ENCODE assay signal across 1 cellular context in the genomic region with DNA sequence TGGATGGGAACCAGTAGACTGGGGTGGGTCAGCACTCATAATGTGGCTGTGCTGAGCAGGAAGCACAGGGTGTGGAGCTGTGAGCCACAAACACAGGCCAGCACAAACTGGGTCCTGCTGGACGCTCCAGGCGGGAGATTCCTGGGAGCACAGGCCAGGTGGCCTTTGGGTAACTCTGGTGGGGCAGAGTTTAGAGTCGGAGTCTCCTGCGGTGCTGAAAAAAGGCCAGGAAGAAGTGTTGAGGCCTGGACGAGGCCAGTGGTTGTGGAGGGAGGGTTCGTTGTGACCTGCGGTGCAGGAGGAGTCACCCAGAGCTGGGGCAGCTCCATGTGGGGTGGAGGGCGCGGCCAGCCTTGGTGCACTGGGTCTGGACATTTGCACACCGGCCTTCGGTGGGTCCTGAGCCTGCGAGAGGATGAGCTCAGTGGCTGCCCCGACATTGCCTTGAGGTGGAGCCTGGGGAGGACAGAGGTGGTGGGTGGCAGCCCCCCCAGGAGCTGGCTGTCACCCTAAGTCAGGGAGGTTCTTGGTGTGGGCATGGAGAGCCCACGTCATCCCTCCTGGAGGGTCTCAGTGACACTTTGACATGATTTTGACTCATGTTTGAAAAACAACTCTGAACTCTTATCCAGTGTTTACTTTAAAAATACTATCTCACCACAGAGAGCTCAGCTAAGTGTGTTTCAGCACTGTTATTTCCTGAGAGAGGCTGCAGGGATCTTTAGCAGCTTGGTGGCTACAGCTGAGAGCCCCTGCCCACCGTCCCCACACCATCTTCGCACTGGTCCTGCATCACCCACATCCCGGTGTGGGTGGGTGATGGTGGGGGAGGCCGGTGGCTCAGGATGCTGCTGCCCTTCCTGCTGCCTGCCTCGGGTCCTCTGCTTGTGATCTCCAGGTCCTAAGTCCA.
TF ChIP-seq lines count a peak whose summit lies in the region.

No MANE protein-coding gene starts in this region.

TF ChIP-seq in WTC11, 78 proteins besides CTCF, POLR2A, EP300 and RAD21 (continued from another document):
- TF ChIP-seq, protein P1, sequence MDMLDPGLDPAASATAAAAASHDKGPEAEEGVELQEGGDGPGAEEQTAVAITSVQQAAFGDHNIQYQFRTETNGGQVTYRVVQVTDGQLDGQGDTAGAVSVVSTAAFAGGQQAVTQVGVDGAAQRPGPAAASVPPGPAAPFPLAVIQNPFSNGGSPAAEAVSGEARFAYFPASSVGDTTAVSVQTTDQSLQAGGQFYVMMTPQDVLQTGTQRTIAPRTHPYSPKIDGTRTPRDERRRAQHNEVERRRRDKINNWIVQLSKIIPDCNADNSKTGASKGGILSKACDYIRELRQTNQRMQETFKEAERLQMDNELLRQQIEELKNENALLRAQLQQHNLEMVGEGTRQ (CRISPR knock-in tag; IDR thresholded peaks at IDR 0.05), result no peak
- TF ChIP-seq PRRX2 (CRISPR knock-in tag; IDR thresholded peaks at IDR 0.05) (no peak), ZNF423 (CRISPR knock-in tag; IDR thresholded peaks at IDR 0.05) (no peak), ETV6 (CRISPR knock-in tag; IDR thresholded peaks at IDR 0.05) (no peak), SMAD4 (CRISPR knock-in tag; IDR thresholded peaks at IDR 0.05) (no peak), NFE2L1 (CRISPR knock-in tag; IDR thresholded peaks at IDR 0.05) (no peak), ZNF671 (CRISPR knock-in tag; IDR thresholded peaks at IDR 0.05) (no peak)
- TF ChIP-seq, protein P2, sequence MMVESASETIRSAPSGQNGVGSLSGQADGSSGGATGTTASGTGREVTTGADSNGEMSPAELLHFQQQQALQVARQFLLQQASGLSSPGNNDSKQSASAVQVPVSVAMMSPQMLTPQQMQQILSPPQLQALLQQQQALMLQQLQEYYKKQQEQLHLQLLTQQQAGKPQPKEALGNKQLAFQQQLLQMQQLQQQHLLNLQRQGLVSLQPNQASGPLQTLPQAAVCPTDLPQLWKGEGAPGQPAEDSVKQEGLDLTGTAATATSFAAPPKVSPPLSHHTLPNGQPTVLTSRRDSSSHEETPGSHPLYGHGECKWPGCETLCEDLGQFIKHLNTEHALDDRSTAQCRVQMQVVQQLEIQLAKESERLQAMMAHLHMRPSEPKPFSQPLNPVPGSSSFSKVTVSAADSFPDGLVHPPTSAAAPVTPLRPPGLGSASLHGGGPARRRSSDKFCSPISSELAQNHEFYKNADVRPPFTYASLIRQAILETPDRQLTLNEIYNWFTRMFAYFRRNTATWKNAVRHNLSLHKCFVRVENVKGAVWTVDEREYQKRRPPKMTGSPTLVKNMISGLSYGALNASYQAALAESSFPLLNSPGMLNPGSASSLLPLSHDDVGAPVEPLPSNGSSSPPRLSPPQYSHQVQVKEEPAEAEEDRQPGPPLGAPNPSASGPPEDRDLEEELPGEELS (CRISPR knock-in tag; IDR thresholded peaks at IDR 0.05), result no peak
- TF ChIP-seq, protein P3, sequence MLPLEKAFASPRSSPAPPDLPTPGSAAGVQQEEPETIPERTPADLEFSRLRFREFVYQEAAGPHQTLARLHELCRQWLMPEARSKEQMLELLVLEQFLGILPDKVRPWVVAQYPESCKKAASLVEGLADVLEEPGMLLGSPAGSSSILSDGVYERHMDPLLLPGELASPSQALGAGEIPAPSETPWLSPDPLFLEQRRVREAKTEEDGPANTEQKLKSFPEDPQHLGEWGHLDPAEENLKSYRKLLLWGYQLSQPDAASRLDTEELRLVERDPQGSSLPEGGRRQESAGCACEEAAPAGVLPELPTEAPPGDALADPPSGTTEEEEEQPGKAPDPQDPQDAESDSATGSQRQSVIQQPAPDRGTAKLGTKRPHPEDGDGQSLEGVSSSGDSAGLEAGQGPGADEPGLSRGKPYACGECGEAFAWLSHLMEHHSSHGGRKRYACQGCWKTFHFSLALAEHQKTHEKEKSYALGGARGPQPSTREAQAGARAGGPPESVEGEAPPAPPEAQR (CRISPR knock-in tag; IDR thresholded peaks at IDR 0.05), result no peak
- TF ChIP-seq, protein P4, sequence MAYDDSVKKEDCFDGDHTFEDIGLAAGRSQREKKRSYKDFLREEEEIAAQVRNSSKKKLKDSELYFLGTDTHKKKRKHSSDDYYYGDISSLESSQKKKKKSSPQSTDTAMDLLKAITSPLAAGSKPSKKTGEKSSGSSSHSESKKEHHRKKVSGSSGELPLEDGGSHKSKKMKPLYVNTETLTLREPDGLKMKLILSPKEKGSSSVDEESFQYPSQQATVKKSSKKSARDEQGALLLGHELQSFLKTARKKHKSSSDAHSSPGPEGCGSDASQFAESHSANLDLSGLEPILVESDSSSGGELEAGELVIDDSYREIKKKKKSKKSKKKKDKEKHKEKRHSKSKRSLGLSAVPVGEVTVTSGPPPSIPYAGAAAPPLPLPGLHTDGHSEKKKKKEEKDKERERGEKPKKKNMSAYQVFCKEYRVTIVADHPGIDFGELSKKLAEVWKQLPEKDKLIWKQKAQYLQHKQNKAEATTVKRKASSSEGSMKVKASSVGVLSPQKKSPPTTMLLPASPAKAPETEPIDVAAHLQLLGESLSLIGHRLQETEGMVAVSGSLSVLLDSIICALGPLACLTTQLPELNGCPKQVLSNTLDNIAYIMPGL (CRISPR knock-in tag; IDR thresholded peaks at IDR 0.05), result no peak
- TF ChIP-seq, protein P5, sequence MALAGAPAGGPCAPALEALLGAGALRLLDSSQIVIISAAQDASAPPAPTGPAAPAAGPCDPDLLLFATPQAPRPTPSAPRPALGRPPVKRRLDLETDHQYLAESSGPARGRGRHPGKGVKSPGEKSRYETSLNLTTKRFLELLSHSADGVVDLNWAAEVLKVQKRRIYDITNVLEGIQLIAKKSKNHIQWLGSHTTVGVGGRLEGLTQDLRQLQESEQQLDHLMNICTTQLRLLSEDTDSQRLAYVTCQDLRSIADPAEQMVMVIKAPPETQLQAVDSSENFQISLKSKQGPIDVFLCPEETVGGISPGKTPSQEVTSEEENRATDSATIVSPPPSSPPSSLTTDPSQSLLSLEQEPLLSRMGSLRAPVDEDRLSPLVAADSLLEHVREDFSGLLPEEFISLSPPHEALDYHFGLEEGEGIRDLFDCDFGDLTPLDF (CRISPR knock-in tag; IDR thresholded peaks at IDR 0.05), result no peak
- TF ChIP-seq, protein P6, sequence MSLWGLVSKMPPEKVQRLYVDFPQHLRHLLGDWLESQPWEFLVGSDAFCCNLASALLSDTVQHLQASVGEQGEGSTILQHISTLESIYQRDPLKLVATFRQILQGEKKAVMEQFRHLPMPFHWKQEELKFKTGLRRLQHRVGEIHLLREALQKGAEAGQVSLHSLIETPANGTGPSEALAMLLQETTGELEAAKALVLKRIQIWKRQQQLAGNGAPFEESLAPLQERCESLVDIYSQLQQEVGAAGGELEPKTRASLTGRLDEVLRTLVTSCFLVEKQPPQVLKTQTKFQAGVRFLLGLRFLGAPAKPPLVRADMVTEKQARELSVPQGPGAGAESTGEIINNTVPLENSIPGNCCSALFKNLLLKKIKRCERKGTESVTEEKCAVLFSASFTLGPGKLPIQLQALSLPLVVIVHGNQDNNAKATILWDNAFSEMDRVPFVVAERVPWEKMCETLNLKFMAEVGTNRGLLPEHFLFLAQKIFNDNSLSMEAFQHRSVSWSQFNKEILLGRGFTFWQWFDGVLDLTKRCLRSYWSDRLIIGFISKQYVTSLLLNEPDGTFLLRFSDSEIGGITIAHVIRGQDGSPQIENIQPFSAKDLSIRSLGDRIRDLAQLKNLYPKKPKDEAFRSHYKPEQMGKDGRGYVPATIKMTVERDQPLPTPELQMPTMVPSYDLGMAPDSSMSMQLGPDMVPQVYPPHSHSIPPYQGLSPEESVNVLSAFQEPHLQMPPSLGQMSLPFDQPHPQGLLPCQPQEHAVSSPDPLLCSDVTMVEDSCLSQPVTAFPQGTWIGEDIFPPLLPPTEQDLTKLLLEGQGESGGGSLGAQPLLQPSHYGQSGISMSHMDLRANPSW (CRISPR knock-in tag; conservative IDR thresholded peaks at IDR 0.05; ENCODE audit: low read depth), result no peak
